ENCODE assay signal across 8 cellular contexts in genomic region chr9:127187231-127187956, GRCh38.
DNase-seq lines count a peak whose midpoint lies in the region; ATAC-seq, FAIRE-seq and TF ChIP-seq lines count a peak whose summit lies in the region.

No MANE protein-coding gene starts in this region.

- peaks cover 2 to 15% of the 10 kb centered on the region in 2 experiments; a peak in 3 of 5 replicates for H3K27me3 ChIP-seq in K562 (ENCODE audit: control insufficient read depth in 2 of 2, insufficient read depth in 2 of 2, low read length in 2 of 2)
- H3K27me3 ChIP-seq in subcutaneous abdominal adipose tissue (ENCODE audit: control insufficient read depth in 5 of 5, insufficient read depth in 4 of 5, low read length in 5 of 5): no peaks in the 10 kb centered on the region
- no peaks in the 10 kb centered on the region for H3K27me3 ChIP-seq in effector memory CD4-positive, alpha-beta T cell (replicated peaks; ENCODE audit: control insufficient read depth, insufficient read depth, low read length, poor library complexity, severe bottlenecking)

- peak overlapping the region; percentile 82 for H2AFZ ChIP-seq in K562 (ENCODE audit: low read depth, low read length)

- ATAC-seq in K562 (peak; percentile 93), GM18502 (IDR thresholded peaks at IDR 0.05; ENCODE audit: poor library complexity, unreplicated experiment) (no peak)

- no TSS peak for BruUV-seq in K562 (replicated peaks; lab: Mats Ljungman, UMichigan)

- intact Hi-C loops in K562 (cut with micrococcal nuclease) (loop anchor here (10.0 kb wide), 1 partner anchor 57 kb away; no protein-coding TSS in a partner anchor), kidney (cut with DNase I) (no loop called here)

- no peaks in the 10 kb centered on the region for H3K9me3 ChIP-seq in K562 (replicated peaks; ENCODE audit: control insufficient read depth, insufficient read depth, low read depth, low read length)
- no peaks in the 10 kb centered on the region for H3K9me3 ChIP-seq in kidney (ENCODE audit: control insufficient read depth in 1 of 2, low read length in 2 of 2)
- H3K9me3 ChIP-seq in subcutaneous abdominal adipose tissue (ENCODE audit: control insufficient read depth in 5 of 5, low read length in 5 of 5): no peaks in the 10 kb centered on the region
- no peaks in the 10 kb centered on the region for H3K9me3 ChIP-seq in effector memory CD4-positive, alpha-beta T cell (ENCODE audit: control insufficient read depth, low read length)

- no peaks in the 10 kb centered on the region for H4K20me1 ChIP-seq in K562 (replicated peaks; ENCODE audit: control insufficient read depth, insufficient read depth, low read length)

- peak overlapping the region; percentile 55; the same call in 1 of the 2 replicates for H3K4me2 ChIP-seq in K562 (ENCODE audit: insufficient read depth, low read length)

- 3% methylated on average over 14 of the region's 14 CpGs for WGBS in K562 (ENCODE audit: insufficient coverage, low coverage, missing lambda C conversion rate)

- no peaks in the 10 kb centered on the region for H3K79me2 ChIP-seq in K562 (ENCODE audit: control insufficient read depth, insufficient read depth, low read length)

- peaks cover 13 to 17% of the 10 kb centered on the region in 2 experiments; a peak in 4 of 5 replicates for H3K4me1 ChIP-seq in K562 (replicated peaks in 1 of 2; ENCODE audit: control insufficient read depth in 2 of 2, insufficient read depth in 2 of 2, low read length in 2 of 2)
- peaks cover 8 to 14% of the 10 kb centered on the region in 2 donors for H3K4me1 ChIP-seq in kidney (ENCODE audit: control insufficient read depth in 1 of 2, insufficient read depth in 1 of 2, low read depth in 1 of 2, low read length in 2 of 2)
- H3K4me1 ChIP-seq in subcutaneous abdominal adipose tissue (ENCODE audit: control insufficient read depth in 5 of 5, insufficient read depth in 5 of 5, low read length in 5 of 5): peaks cover 24 to 56% (median 46%) of the 10 kb centered on the region in 5 donors
- H3K4me1 ChIP-seq in effector memory CD4-positive, alpha-beta T cell (ENCODE audit: control insufficient read depth, insufficient read depth, low read length, poor library complexity, severe bottlenecking): no peaks in the 10 kb centered on the region

- H3K27ac ChIP-seq in K562 (ENCODE audit: extremely low read depth, low read depth, low read length) (peak overlapping the region; percentile 31; the same call in 2 of the 3 replicates), kidney (ENCODE audit: low read depth in 2 of 2, low read length in 2 of 2) (peak overlapping the region; percentile 58 to 93), subcutaneous abdominal adipose tissue (ENCODE audit: low read depth, low read length) (peak overlapping the region; percentile 95)
- H3K27ac ChIP-seq in effector memory CD4-positive, alpha-beta T cell (ENCODE audit: insufficient read depth, low read length, poor library complexity, severe bottlenecking): no peak overlapping the region

- H3K4me3 ChIP-seq in K562: no peak overlapping the region
- H3K4me3 ChIP-seq in kidney (ENCODE audit: low read length in 2 of 2): no peak overlapping the region
- peak overlapping the region in 2 of 5 donors; percentile 2 to 10 for H3K4me3 ChIP-seq in subcutaneous abdominal adipose tissue (ENCODE audit: low read depth in 1 of 5, low read length in 5 of 5)
- H3K4me3 ChIP-seq in effector memory CD4-positive, alpha-beta T cell (ENCODE audit: insufficient read depth, low read depth, low read length, poor library complexity, severe bottlenecking): no peak overlapping the region

- CTCF ChIA-PET in K562 (lab: Yijun Ruan, JAX; ENCODE audit: low intra/inter-chr PET ratio): no interaction called here

- TF ChIP-seq CTCF in K562 (IDR thresholded peaks at IDR 0.05 in 2 of 3, conservative IDR thresholded peaks at IDR 0.05 in 1 of 3; ENCODE audit: insufficient read depth in 2 of 3, low read depth in 1 of 3, low read length in 3 of 3) (no peak), kidney (IDR thresholded peaks at IDR 0.05; ENCODE audit: borderline replicate concordance, extremely low read depth, insufficient read depth) (no peak)

- H3K36me3 ChIP-seq in K562 (ENCODE audit: control insufficient read depth, insufficient read depth, low read length): no peaks in the 10 kb centered on the region
- no peaks in the 10 kb centered on the region for H3K36me3 ChIP-seq in kidney (ENCODE audit: control insufficient read depth in 1 of 2, insufficient read depth in 2 of 2, low read length in 2 of 2)
- no peaks in the 10 kb centered on the region for H3K36me3 ChIP-seq in subcutaneous abdominal adipose tissue (ENCODE audit: control insufficient read depth in 5 of 5, insufficient read depth in 5 of 5, low read length in 5 of 5)
- no peaks in the 10 kb centered on the region for H3K36me3 ChIP-seq in effector memory CD4-positive, alpha-beta T cell (ENCODE audit: control insufficient read depth, insufficient read depth, low read length)

- H3K9ac ChIP-seq in K562 (ENCODE audit: insufficient read depth in 1 of 2, low read depth in 2 of 2, low read length in 2 of 2): no peak overlapping the region
- H3K9ac ChIP-seq in kidney (ENCODE audit: low read length in 2 of 2): peak overlapping the region in 1 of 2 donors; percentile 8
- H3K9ac ChIP-seq in subcutaneous abdominal adipose tissue (ENCODE audit: low read length in 5 of 5): peak overlapping the region in 4 of 5 donors; percentile 2 to 78 (median 58)

- peak; percentile 89 for DNase-seq in HT1080 (ENCODE audit: low read depth)
- DNase-seq in K562 (ENCODE audit: extremely low read depth in 1 of 4, low spot score in 3 of 4): peak; percentile 62 to 79 (median 72)
- peak; percentile 76 for DNase-seq in kidney
- DNase-seq in effector memory CD4-positive, alpha-beta T cell: no peak
- DNase-seq in anterior cingulate cortex (lab: John Stamatoyannopoulos, UW): no peak
- no peak for DNase-seq in NCI-H82 treated with DMSO at 0.1 percent for 48 hours (lab: John Stamatoyannopoulos, UW; ENCODE audit: unreplicated experiment)

- FAIRE-seq in K562 (lab: Jason Lieb, UNC) (peak; percentile 99), kidney (lab: Jason Lieb, UNC) (no peak)

- POLR2A ChIA-PET in K562 (lab: Yijun Ruan, JAX): interaction anchor here (0.9 kb wide), 1 partner anchor 26 kb away, joined by 9 read pairs; no protein-coding TSS in a partner anchor

- H3K9me1 ChIP-seq in K562 (ENCODE audit: control insufficient read depth, insufficient read depth, low read length): peaks cover 3% of the 10 kb centered on the region

- TF ChIP-seq POLR2A in K562 (conservative IDR thresholded peaks at IDR 0.05): no peak

- no peak for TF ChIP-seq RAD21 in K562 (CRISPR knock-in tag; conservative IDR thresholded peaks at IDR 0.05 in 1 of 2, IDR thresholded peaks at IDR 0.05 in 1 of 2)

- peak; percentile 57 for TF ChIP-seq EP300 in K562 (IDR thresholded peaks at IDR 0.05; ENCODE audit: low read length)

- in situ Hi-C loops in K562 (cut with MboI): no loop called here

TF ChIP-seq in K562, 482 proteins besides CTCF, POLR2A, EP300 and RAD21 (continues in another document):
- TF ChIP-seq SMARCE1 (IDR thresholded peaks at IDR 0.05): peak; percentile 49; the same call in 1 of the 2 replicates
- TF ChIP-seq NR2C1 (IDR thresholded peaks at IDR 0.05): peak; percentile 55; the same call in 1 of the 2 replicates
- no peak; the same call in 1 of the 2 replicates for TF ChIP-seq NR2C1 (tag; IDR thresholded peaks at IDR 0.05)
- peak; percentile 16; the same call in 1 of the 2 replicates for TF ChIP-seq MAFK (IDR thresholded peaks at IDR 0.05; ENCODE audit: low read length)
- peak; percentile 57 for TF ChIP-seq TEAD4 (IDR thresholded peaks at IDR 0.05; ENCODE audit: low read length)
- no peak for TF ChIP-seq TEAD4 (CRISPR knock-in tag; IDR thresholded peaks at IDR 0.05; ENCODE audit: borderline replicate concordance)
- 0 out of 4 replicates have a peak, but pooled peaks have one; percentile 6 to 43 for TF ChIP-seq TRIM24 (IDR thresholded peaks at IDR 0.05)
- no peak for TF ChIP-seq ZNF274 (IDR thresholded peaks at IDR 0.05; ENCODE audit: borderline replicate concordance, low read depth, low read length)
- 0 out of 2 replicates have a peak, but pooled peaks have one; percentile 15 for TF ChIP-seq ZNF583 (CRISPR knock-in tag; IDR thresholded peaks at IDR 0.05)
- peak; percentile 72 for TF ChIP-seq CEBPG (CRISPR knock-in tag; IDR thresholded peaks at IDR 0.05)
- peak; percentile 78 to 79 for TF ChIP-seq CEBPG (tag; conservative IDR thresholded peaks at IDR 0.05 in 1 of 2, IDR thresholded peaks at IDR 0.05 in 1 of 2)
- TF ChIP-seq ZNF512 (tag; IDR thresholded peaks at IDR 0.05): no peak
- TF ChIP-seq SMARCA4 (IDR thresholded peaks at IDR 0.05): peak; percentile 79
- TF ChIP-seq HMBOX1 (IDR thresholded peaks at IDR 0.05): 0 out of 2 replicates have a peak, but pooled peaks have one; percentile 42
- TF ChIP-seq CBFB (CRISPR knock-in tag; IDR thresholded peaks at IDR 0.05): peak; percentile 53; the same call in 1 of the 2 replicates
- TF ChIP-seq MXD1 (CRISPR knock-in tag; IDR thresholded peaks at IDR 0.05; ENCODE audit: borderline replicate concordance, poor library complexity, severe bottlenecking): no peak

Comparison
In these comparisons a context has a peak if more than half of its experiments do, and no peak if none do; other contexts are left out.
1. DNase-seq: peak in HT1080 (single experiment), K562 (4 of 4) and kidney (single experiment); none in effector memory CD4-positive, alpha-beta T cell (0 of 3), anterior cingulate cortex (0 of 58) and NCI-H82 treated with DMSO at 0.1 percent for 48 hours (single experiment).
2. H3K9ac ChIP-seq: peak in subcutaneous abdominal adipose tissue (4 of 5); none in K562 (0 of 2).